8 cellular contexts compared by ENCODE assay signal in genomic region chr16:29789775-29790182, GRCh38. TPM values are rescaled to one million over a fixed set of nuclear protein-coding genes. Genes with fewer than 3 reads are reported as not detected.
A peak's percentile ranks its signal among the peaks of the same experiment; 100 is the strongest.
DNase-seq lines count a peak whose midpoint lies in the region; ATAC-seq and TF ChIP-seq lines count a peak whose summit lies in the region.

No MANE protein-coding gene starts in this region.

- no peak for TF ChIP-seq CTCF in AG09309 (IDR thresholded peaks at IDR 0.05; ENCODE audit: control insufficient read depth, insufficient read depth, low read depth, low read length, missing control alignments)
- TF ChIP-seq CTCF in cardiac fibroblast (IDR thresholded peaks at IDR 0.05; ENCODE audit: low read depth, low read length), result no peak
- TF ChIP-seq CTCF in mucosa of descending colon (IDR thresholded peaks at IDR 0.05), result no peak

- H3K36me3 ChIP-seq in HUES6 (ENCODE audit: control insufficient read depth, insufficient read depth, low read length), result peaks cover 5% of the 10 kb centered on the region; the same call in 1 of the 2 replicates
- H3K36me3 ChIP-seq in mucosa of descending colon (ENCODE audit: low read depth), result no peaks in the 10 kb centered on the region

- H3K9ac ChIP-seq in HUES6 (ENCODE audit: low read length), result peak overlapping the region; percentile 86

- no peaks in the 10 kb centered on the region for H3K9me3 ChIP-seq in HUES6 (ENCODE audit: control insufficient read depth, insufficient read depth, low read depth, low read length)
- no peaks in the 10 kb centered on the region for H3K9me3 ChIP-seq in mucosa of descending colon

- H3K4me3 ChIP-seq in AG09309 (ENCODE audit: control insufficient read depth, low read depth, low read length) (peak overlapping the region; percentile 72), HUES6 (ENCODE audit: low read depth, low read length) (peak overlapping the region; percentile 90), cardiac fibroblast (replicated peaks in 1 of 2; ENCODE audit: low read depth in 2 of 2, low read length in 2 of 2) (peak overlapping the region; percentile 96 to 97), mucosa of descending colon (peak overlapping the region; percentile 58)

- ATAC-seq in mucosa of descending colon, result peak; percentile 0
- ATAC-seq in HG02798 (IDR thresholded peaks at IDR 0.05; ENCODE audit: poor library complexity, unreplicated experiment), result no peak
- ATAC-seq in HG03039 (IDR thresholded peaks at IDR 0.05; ENCODE audit: unreplicated experiment), result no peak

- peaks cover 12% of the 10 kb centered on the region for H3K4me1 ChIP-seq in HUES6 (ENCODE audit: control insufficient read depth, insufficient read depth, low read length)
- H3K4me1 ChIP-seq in mucosa of descending colon (ENCODE audit: low read depth), result peaks cover 24% of the 10 kb centered on the region

- H3K27me3 ChIP-seq in HUES6 (ENCODE audit: control insufficient read depth, insufficient read depth, low read length), result no peaks in the 10 kb centered on the region

- peak overlapping the region; percentile 77; the same call in 1 of the 2 replicates for H3K27ac ChIP-seq in HUES6 (ENCODE audit: low read depth, low read length)

- no peak for DNase-seq in AG09309 (ENCODE audit: low read depth)
- DNase-seq in cardiac fibroblast (ENCODE audit: low read depth in 2 of 2), result no peak
- peak in 2 of 3 donors; percentile 58 to 65 for DNase-seq in mucosa of descending colon
- DNase-seq in NCI-H526 (lab: John Stamatoyannopoulos, UW), result no peak
- no peak for DNase-seq in medulla oblongata (ENCODE audit: extremely low spot score)

- intact Hi-C loops in mucosa of descending colon (cut with DNase I, micrococcal nuclease), result no loop called here

RNA-seq across cellular contexts. Expression of gene KIF22, which starts 0.8 kb away (rescaled TPM):
- total RNA-seq in mucosa of descending colon, result 10 to 100 TPM; 24.7 to 56.2 (median 53.0) TPM

RNA-seq across cellular contexts. Expression of gene ZG16, which starts 11.7 kb away (rescaled TPM):
- total RNA-seq in mucosa of descending colon, result 100 to 1,000 TPM; 196 to 671 (median 551) TPM

RNA-seq across cellular contexts. Expression of gene MAZ, which starts 16.6 kb away (rescaled TPM):
- 100 to 1,000 TPM; 224 to 415 (median 225) TPM for total RNA-seq in mucosa of descending colon

RNA-seq across cellular contexts. Expression of gene PRRT2, which starts 22.2 kb away (rescaled TPM):
- total RNA-seq in mucosa of descending colon, result 10 to 100 TPM in 1 of 3 donors, under 1 TPM in 2; 0.81 to 15.2 (median 0.94) TPM

RNA-seq across cellular contexts. Expression of gene PAGR1, which starts 26.2 kb away (rescaled TPM):
- 10 to 100 TPM; 15.6 to 25.1 (median 20.5) TPM for total RNA-seq in mucosa of descending colon

Comparison
In these comparisons a context has a peak if more than half of its experiments do, and no peak if none do; other contexts are left out.
1. DNase-seq: peak in mucosa of descending colon (2 of 3); none in AG09309 (single experiment), cardiac fibroblast (0 of 2), NCI-H526 (0 of 2) and medulla oblongata (single experiment).
2. Peak in every context shown above with its lines, with median percentiles within 50 percentile points of each other: H3K4me3 ChIP-seq.